ENCODE assay signal across 11 cellular contexts in genomic region chr7:157008206-157009169, GRCh38. TPM values are rescaled to one million over a fixed set of nuclear protein-coding genes. Genes with fewer than 3 reads are reported as not detected.
DNase-seq lines count a peak whose midpoint lies in the region; ATAC-seq, FAIRE-seq and TF ChIP-seq lines count a peak whose summit lies in the region.
"Had no signal": no experiment of that assay in that cellular context is flagged by ENCODE, and none has a peak within 500 bp of the region (broad histone marks: within the 10 kb centered on the region; RNA-seq: fewer than 3 reads in every experiment).

No MANE protein-coding gene starts in this region.

- TF ChIP-seq CTCF in GM12878 (IDR thresholded peaks at IDR 0.05 in 2 of 3, conservative IDR thresholded peaks at IDR 0.05 in 1 of 3; ENCODE audit: control insufficient read depth in 2 of 3, extremely low read depth in 1 of 3, insufficient read depth in 1 of 3, low read depth in 3 of 3, low read length in 3 of 3) = no peak

- ATAC-seq in HG02588 (IDR thresholded peaks at IDR 0.05; ENCODE audit: unreplicated experiment) = peak; percentile 0
- peak; percentile 8 for ATAC-seq in GM12878
- no peak for ATAC-seq in naive thymus-derived CD4-positive, alpha-beta T cell
- ATAC-seq in HG02798 (IDR thresholded peaks at IDR 0.05; ENCODE audit: poor library complexity, unreplicated experiment) = no peak
- no peak for ATAC-seq in GM21528 (IDR thresholded peaks at IDR 0.05; ENCODE audit: low FRiP score, unreplicated experiment)
- ATAC-seq: activated CD4-positive, alpha-beta T cell treated with anti-CD3 and anti-CD28 coated beads for 36 hours had no signal

- TF ChIP-seq POLR2A in GM12878 (IDR thresholded peaks at IDR 0.05; ENCODE audit: low read depth, low read length) = no peak

- TF ChIP-seq RAD21 in GM12878 (IDR thresholded peaks at IDR 0.05; ENCODE audit: insufficient read depth, low read depth, low read length) = no peak

- BruUV-seq in GM12878 (replicated peaks; lab: Mats Ljungman, UMichigan) = TSS peak; percentile 68

- no peaks in the 10 kb centered on the region for H3K79me2 ChIP-seq in GM12878 (ENCODE audit: control insufficient read depth, insufficient read depth, low read length)

- intact Hi-C loops in GM12878 (cut with micrococcal nuclease; ENCODE audit: unreplicated experiment) = no loop called here
- intact Hi-C loops in naive thymus-derived CD4-positive, alpha-beta T cell (cut with micrococcal nuclease) = loop anchor here in 1 of 2 donors (5.0 kb wide), 3 partner anchors 679 to 1541 kb away; partner anchors contain the start of gene SHH

- FAIRE-seq in GM12878 (lab: Jason Lieb, UNC) = no peak

- WGBS in GM12878 (ENCODE audit: insufficient coverage, insufficient replicate concordance, low lambda C conversion rate, missing lambda C conversion rate) = 59% methylated on average over 32 of the region's 35 CpGs

- H3K9me3 ChIP-seq in GM12878 (replicated peaks; ENCODE audit: control insufficient read depth, insufficient read depth, low read length) = no peaks in the 10 kb centered on the region; the same call in 2 of the 3 replicates
- no peaks in the 10 kb centered on the region for H3K9me3 ChIP-seq in naive thymus-derived CD4-positive, alpha-beta T cell (ENCODE audit: control insufficient read depth in 2 of 3, low read length in 3 of 3)

- H3K9me3 Mint-ChIP-seq in naive thymus-derived CD4-positive, alpha-beta T cell = peaks cover 0 to 2% (median 0%) of the 10 kb centered on the region in 11 donors

- H3K9ac ChIP-seq in GM12878 (ENCODE audit: control insufficient read depth, insufficient read depth, low read length) = no peak overlapping the region

- POLR2A ChIA-PET in GM12878 (lab: Charles Lee) = interaction anchor here (1.3 kb wide), 1 partner anchor 89 kb away, joined by 3 read pairs; no protein-coding TSS in a partner anchor
- POLR2A ChIA-PET in naive thymus-derived CD4-positive, alpha-beta T cell (lab: Charles Lee) = no interaction called here

- no peak overlapping the region for H3K4me3 ChIP-seq in GM12878
- no peak overlapping the region for H3K4me3 ChIP-seq in naive thymus-derived CD4-positive, alpha-beta T cell (ENCODE audit: low read length)

- H3K27me3 ChIP-seq in GM12878 (replicated peaks in 1 of 2; ENCODE audit: control insufficient read depth in 2 of 2, insufficient read depth in 2 of 2, low read length in 1 of 2) = peaks cover 0 to 19% of the 10 kb centered on the region in 2 experiments; a peak in 3 of 4 replicates
- peaks cover 0 to 19% of the 10 kb centered on the region in 2 donors for H3K27me3 ChIP-seq in naive thymus-derived CD4-positive, alpha-beta T cell (ENCODE audit: control insufficient read depth in 2 of 2, insufficient read depth in 2 of 2, low read length in 2 of 2)

- H3K4me1 ChIP-seq in GM12878 (ENCODE audit: control insufficient read depth, insufficient read depth, low read length) = peaks cover 7% of the 10 kb centered on the region
- no peaks in the 10 kb centered on the region for H3K4me1 ChIP-seq in naive thymus-derived CD4-positive, alpha-beta T cell (ENCODE audit: control insufficient read depth in 2 of 2, insufficient read depth in 2 of 2, low read length in 2 of 2)

- no peaks in the 10 kb centered on the region; a peak in 1 of 4 replicates for H3K36me3 ChIP-seq in GM12878 (ENCODE audit: control insufficient read depth in 2 of 2, insufficient read depth in 2 of 2, low read length in 1 of 2)
- no peaks in the 10 kb centered on the region for H3K36me3 ChIP-seq in naive thymus-derived CD4-positive, alpha-beta T cell (ENCODE audit: control insufficient read depth in 2 of 3, insufficient read depth in 3 of 3, low read length in 3 of 3)

- H2AFZ ChIP-seq in GM12878 (ENCODE audit: control insufficient read depth, low read depth, low read length) = no peak overlapping the region

- CTCF ChIA-PET in GM12878 (lab: Yijun Ruan, JAX) = interaction anchor here (0.6 to 1.4 kb wide), 3 partner anchors 8 to 216 kb away, joined by 3 to 4 read pairs (median 4); no protein-coding TSS in a partner anchor
- CTCF ChIA-PET in naive thymus-derived CD4-positive, alpha-beta T cell (lab: Charles Lee) = no interaction called here

- in situ Hi-C loops in GM12878 (cut with MboI) = no loop called here

- peak overlapping the region in 1 of 9 donors; percentile 38 for H3K27ac Mint-ChIP-seq in naive thymus-derived CD4-positive, alpha-beta T cell
- H3K27ac Mint-ChIP-seq: activated CD4-positive, alpha-beta T cell treated with anti-CD3 and anti-CD28 coated beads for 36 hours had no signal

- no peak for TF ChIP-seq EP300 in GM12878 (IDR thresholded peaks at IDR 0.05; ENCODE audit: borderline replicate concordance in 1 of 2, control insufficient read depth in 1 of 2, low read depth in 2 of 2, low read length in 2 of 2)

- peak; percentile 13 for DNase-seq in DMS79 (lab: John Stamatoyannopoulos, UW)
- DNase-seq in GM12878 (ENCODE audit: low read depth, low spot score) = no peak
- DNase-seq in naive thymus-derived CD4-positive, alpha-beta T cell = no peak
- no peak for DNase-seq in NCI-H1436 (lab: John Stamatoyannopoulos, UW)
- no peak for DNase-seq in SW 1271 (lab: John Stamatoyannopoulos, UW)
- DNase-seq: activated CD4-positive, alpha-beta T cell treated with anti-CD3 and anti-CD28 coated beads for 36 hours; EL had no signal

- H3K27ac ChIP-seq in GM12878 (ENCODE audit: control insufficient read depth, insufficient read depth) = no peak overlapping the region
- H3K27ac ChIP-seq in naive thymus-derived CD4-positive, alpha-beta T cell (ENCODE audit: low read depth, low read length) = no peak overlapping the region
- H3K27ac ChIP-seq: skin epidermis had no signal

- peaks cover 0 to 3% (median 0%) of the 10 kb centered on the region in 5 donors for H3K36me3 Mint-ChIP-seq in naive thymus-derived CD4-positive, alpha-beta T cell

- SMC1A ChIA-PET in GM12878 (lab: Charles Lee; ENCODE audit: uncharacterized antibody, unreplicated experiment) = interaction anchor here (2.5 kb wide), 1 partner anchor 15 kb away, joined by 6 read pairs; no protein-coding TSS in a partner anchor

- no peaks in the 10 kb centered on the region for H4K20me1 ChIP-seq in GM12878 (ENCODE audit: control insufficient read depth, insufficient read depth)

- peak overlapping the region in 9 of 10 donors; percentile 8 to 83 (median 45) for H3K4me3 Mint-ChIP-seq in naive thymus-derived CD4-positive, alpha-beta T cell
- H3K4me3 Mint-ChIP-seq: activated CD4-positive, alpha-beta T cell treated with anti-CD3 and anti-CD28 coated beads for 36 hours had no signal

- peaks cover 51 to 79% (median 60%) of the 10 kb centered on the region in 5 donors for H3K27me3 Mint-ChIP-seq in naive thymus-derived CD4-positive, alpha-beta T cell

- peak overlapping the region; percentile 79 for H3K4me2 ChIP-seq in GM12878 (ENCODE audit: control insufficient read depth, insufficient read depth)

- RAD21 ChIA-PET in GM12878 (lab: Charles Lee; ENCODE audit: unreplicated experiment) = interaction anchor here (0.9 kb wide), 1 partner anchor 128 kb away, joined by 3 read pairs; no protein-coding TSS in a partner anchor

- peaks cover 9 to 26% (median 19%) of the 10 kb centered on the region in 7 donors for H3K4me1 Mint-ChIP-seq in naive thymus-derived CD4-positive, alpha-beta T cell

TF ChIP-seq in GM12878, 131 proteins besides CTCF, POLR2A, EP300 and RAD21:
- TF ChIP-seq LARP7 (IDR thresholded peaks at IDR 0.05) (peak; percentile 27; the same call in 1 of the 2 replicates), RELA (IDR thresholded peaks at IDR 0.05; ENCODE audit: borderline replicate concordance, partially characterized antibody) (no peak)

RNA-seq across cellular contexts. Expression of gene MNX1, which starts 2.0 kb away (rescaled TPM):
- 1.7 and 2.8 TPM in 2 replicates for total RNA-seq in GM12878 (2013; cell fraction: nucleolus; rRNA removed)
- 1.0 and 1.3 TPM in 2 replicates for total RNA-seq in GM12878 (2014; rRNA removed)
- total RNA-seq in GM12878 (2014; rRNA removed; fragmentation: Illumina TruSeq; extraction: Trizol) = 0.54 and 0.60 TPM in 2 replicates
- 1.8 and 2.3 TPM in 2 replicates for total RNA-seq in GM12878 (2021)
- polyA plus RNA-seq in GM12878 (2011; ENCODE audit: low read depth) = not detected
- polyA plus RNA-seq in GM12878 (2011; rRNA removed) = 1.9 and 2.3 TPM in 2 replicates
- polyA plus RNA-seq in GM12878 (2011; cell fraction: cytosol; rRNA removed) = 1.5 and 2.7 TPM in 2 replicates
- polyA plus RNA-seq in GM12878 (2011; cell fraction: nucleus; rRNA removed) = 12.1 and 18.3 TPM in 2 replicates
- 0.91 and 0.92 TPM in 2 replicates for polyA plus RNA-seq in GM12878 (2012)
- 0.48 TPM in 1 of 2 replicates, not detected in the other for polyA plus RNA-seq in GM12878 (2014; fragmentation: Illumina TruSeq; extraction: Trizol)
- under 1 TPM in 1 of 2 experiments, not detected in 1; 0.22 TPM for polyA plus RNA-seq in GM12878 (2014; fragmentation: Nextera tagmentation; extraction: Ambion mirVana)
- polyA plus RNA-seq in GM12878 (2014; rRNA removed) = 1.7 and 2.7 TPM in 2 replicates
- polyA plus RNA-seq in GM12878 (2016; fragmentation: Nextera tagmentation; extraction: Ambion mirVana) = 1 to 10 TPM in 1 of 2 experiments, under 1 TPM in 1; 0.32 to 1.4 TPM
- 1.1 and 3.8 TPM in 2 replicates for polyA minus RNA-seq in GM12878 (2011; rRNA and poly(A)+ RNA removed)
- polyA minus RNA-seq in GM12878 (2011; cell fraction: cytosol; rRNA and poly(A)+ RNA removed) = 1.2 and 2.5 TPM in 2 replicates
- polyA minus RNA-seq in GM12878 (2011; cell fraction: nucleus; rRNA and poly(A)+ RNA removed) = 7.1 and 11.5 TPM in 2 replicates
- not detected for total RNA-seq in naive thymus-derived CD4-positive, alpha-beta T cell
- not detected for polyA plus RNA-seq in naive thymus-derived CD4-positive, alpha-beta T cell
- total RNA-seq: activated CD4-positive, alpha-beta T cell treated with anti-CD3 and anti-CD28 coated beads for 36 hours had no signal

RNA-seq across cellular contexts. Expression of gene NOM1, which starts 59.0 kb away (rescaled TPM):
- 77.9 and 79.1 TPM in 2 replicates for total RNA-seq in GM12878 (2013; cell fraction: nucleolus; rRNA removed)
- 17.6 and 19.0 TPM in 2 replicates for total RNA-seq in GM12878 (2014; rRNA removed)
- 13.1 and 18.1 TPM in 2 replicates for total RNA-seq in GM12878 (2014; rRNA removed; fragmentation: Illumina TruSeq; extraction: Trizol)
- 18.3 and 20.1 TPM in 2 replicates for total RNA-seq in GM12878 (2021)
- polyA plus RNA-seq in GM12878 (2011; ENCODE audit: low read depth) = 8.6 TPM
- 15.7 and 18.0 TPM in 2 replicates for polyA plus RNA-seq in GM12878 (2011; rRNA removed)
- polyA plus RNA-seq in GM12878 (2011; cell fraction: cytosol; rRNA removed) = 12.9 and 14.4 TPM in 2 replicates
- 31.6 and 44.3 TPM in 2 replicates for polyA plus RNA-seq in GM12878 (2011; cell fraction: nucleus; rRNA removed)
- polyA plus RNA-seq in GM12878 (2012) = 11.9 and 14.8 TPM in 2 replicates
- 18.2 and 21.6 TPM in 2 replicates for polyA plus RNA-seq in GM12878 (2014; fragmentation: Illumina TruSeq; extraction: Trizol)
- 1 to 10 TPM; 2.9 to 4.2 TPM for polyA plus RNA-seq in GM12878 (2014; fragmentation: Nextera tagmentation; extraction: Ambion mirVana)
- 20.8 and 21.3 TPM in 2 replicates for polyA plus RNA-seq in GM12878 (2014; rRNA removed)
- 10 to 100 TPM; 12.7 to 13.9 TPM for polyA plus RNA-seq in GM12878 (2016; fragmentation: Nextera tagmentation; extraction: Ambion mirVana)
- polyA minus RNA-seq in GM12878 (2011; rRNA and poly(A)+ RNA removed) = 18.7 and 20.2 TPM in 2 replicates
- 12.0 and 14.8 TPM in 2 replicates for polyA minus RNA-seq in GM12878 (2011; cell fraction: cytosol; rRNA and poly(A)+ RNA removed)
- 18.6 and 34.3 TPM in 2 replicates for polyA minus RNA-seq in GM12878 (2011; cell fraction: nucleus; rRNA and poly(A)+ RNA removed)
- 10 to 100 TPM; 28.1 to 40.7 (median 32.9) TPM for total RNA-seq in naive thymus-derived CD4-positive, alpha-beta T cell
- 1 to 10 TPM; 4.2 to 7.9 TPM for polyA plus RNA-seq in naive thymus-derived CD4-positive, alpha-beta T cell

Comparison
In these comparisons a context has a peak if more than half of its experiments do, and no peak if none do; other contexts are left out.
1. ATAC-seq: peak in HG02588 (single experiment) and GM12878 (single experiment); none in naive thymus-derived CD4-positive, alpha-beta T cell (single experiment), HG02798 (single experiment) and GM21528 (single experiment).